In the genomic region with DNA sequence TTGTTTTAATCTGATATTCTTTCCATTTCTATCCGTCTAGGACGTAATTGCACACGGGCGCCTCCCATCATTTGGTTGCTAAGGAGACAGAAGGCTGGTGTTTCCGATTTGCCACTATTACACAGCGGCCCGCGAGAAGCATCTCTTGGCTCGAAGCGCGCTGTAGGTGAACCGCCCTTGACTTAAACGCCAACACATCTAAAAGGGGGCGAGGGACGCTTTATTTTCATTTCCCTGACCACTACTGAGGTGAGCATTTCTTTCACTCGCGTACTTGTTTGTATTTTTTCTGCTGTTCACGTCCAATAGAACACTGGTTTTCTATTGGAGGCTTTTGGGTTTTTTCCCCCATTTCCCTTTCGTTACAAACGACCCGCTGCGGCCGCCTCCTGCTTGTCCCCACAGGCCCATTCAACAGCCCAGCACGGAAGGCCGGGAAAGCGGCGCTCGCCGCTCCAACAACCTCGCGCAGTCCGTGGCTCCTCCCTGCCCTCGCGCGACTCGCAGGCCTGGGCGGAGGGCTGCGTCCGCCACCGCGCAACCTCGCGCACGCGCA, we compare ENCODE assay signal across 8 cellular contexts. TPM values are rescaled to one million over a fixed set of nuclear protein-coding genes. Genes with fewer than 3 reads are reported as not detected.
DNase-seq lines count a peak whose midpoint lies in the region; ATAC-seq, FAIRE-seq and TF ChIP-seq lines count a peak whose summit lies in the region.

No MANE protein-coding gene starts in this region.

- 0% methylated on average over 39 to 40 of the region's 45 CpGs for WGBS in thyroid gland, 2 donors

- H3K36me3 ChIP-seq in HUES6 (ENCODE audit: control insufficient read depth, insufficient read depth, low read length), result no peaks in the 10 kb centered on the region
- H3K36me3 ChIP-seq in neutrophil, result no peaks in the 10 kb centered on the region
- H3K36me3 ChIP-seq in thyroid gland, result no peaks in the 10 kb centered on the region

- H3K9ac ChIP-seq in HUES6 (ENCODE audit: low read length), result peak overlapping the region; percentile 77

- TF ChIP-seq POLR2A in thyroid gland (IDR thresholded peaks at IDR 0.05), result no peak

- no peak for FAIRE-seq in RCC 7860 (lab: Jason Lieb, UNC)

- H3K27ac ChIP-seq in HUES6 (ENCODE audit: low read depth, low read length), result no peak overlapping the region; the same call in 1 of the 2 replicates
- H3K27ac ChIP-seq in neutrophil, result peak overlapping the region; percentile 91
- peak overlapping the region; percentile 52 to 88 (median 79) for H3K27ac ChIP-seq in thyroid gland

- TF ChIP-seq CTCF in foreskin fibroblast (IDR thresholded peaks at IDR 0.05; ENCODE audit: low read depth, low read length) (no peak), neutrophil (IDR thresholded peaks at IDR 0.05) (no peak), thyroid gland (IDR thresholded peaks at IDR 0.05) (no peak)

- intact Hi-C loops in thyroid gland (cut with DNase I), result no loop called here

- H3K4me1 ChIP-seq in HUES6 (ENCODE audit: control insufficient read depth, insufficient read depth, low read length) (peaks cover 20% of the 10 kb centered on the region), neutrophil (ENCODE audit: control insufficient read depth in 1 of 2, insufficient read depth in 1 of 2, low read depth in 1 of 2, low read length in 1 of 2) (peaks cover 38 to 39% of the 10 kb centered on the region in 2 experiments), thyroid gland (peaks cover 22 to 23% of the 10 kb centered on the region in 2 donors)

- no peaks in the 10 kb centered on the region for H3K27me3 ChIP-seq in HUES6 (ENCODE audit: control insufficient read depth, insufficient read depth, low read length)
- no peaks in the 10 kb centered on the region for H3K27me3 ChIP-seq in neutrophil
- H3K27me3 ChIP-seq in thyroid gland, result no peaks in the 10 kb centered on the region

- DNase-seq in DMS53 (lab: John Stamatoyannopoulos, UW) (peak; percentile 93), RCC 7860 (ENCODE audit: low spot score) (peak; percentile 55), foreskin fibroblast (peak; percentile 60 to 84), thyroid gland (peak; percentile 44 to 47)
- DNase-seq in activated T-helper 9 cell treated with anti-CD3 and anti-CD28 coated beads, Interleukin-2, amount 50 U/mL, for 16 hours (ENCODE audit: low read depth), result peak; percentile 43

- H3K9me3 ChIP-seq in HUES6 (ENCODE audit: control insufficient read depth, insufficient read depth, low read depth, low read length), result no peaks in the 10 kb centered on the region
- no peaks in the 10 kb centered on the region for H3K9me3 ChIP-seq in neutrophil
- no peaks in the 10 kb centered on the region for H3K9me3 ChIP-seq in thyroid gland

- H3K4me3 ChIP-seq in HUES6 (ENCODE audit: low read depth, low read length) (peak overlapping the region; percentile 77), foreskin fibroblast (ENCODE audit: low read depth in 1 of 2, low read length in 2 of 2) (peak overlapping the region; percentile 54 to 78), neutrophil (ENCODE audit: low read depth in 1 of 2, low read length in 1 of 2) (peak overlapping the region; percentile 75 to 81), thyroid gland (replicated peaks in 1 of 3) (peak overlapping the region in 1 of 3 donors; percentile 42)

- peak; percentile 47 for ATAC-seq in GM21423 (IDR thresholded peaks at IDR 0.05; ENCODE audit: unreplicated experiment)

RNA-seq across cellular contexts. Expression of a gene that starts 0.5 kb away (rescaled TPM):
- 10 to 100 TPM; 70.6 to 99.9 (median 84.1) TPM for total RNA-seq in thyroid gland

RNA-seq across cellular contexts. Expression of a gene that starts 14.0 kb away (rescaled TPM):
- total RNA-seq in thyroid gland, result 1 to 10 TPM in 3 of 4 donors, under 1 TPM in 1; 0.94 to 1.8 (median 1.1) TPM

Comparison
In these comparisons a context has a peak if more than half of its experiments do, and no peak if none do; other contexts are left out.
1. DNase-seq: peak in every context shown above with its lines; median percentile 93 in DMS53; 72 in foreskin fibroblast; 55 in RCC 7860; 46 in thyroid gland; 43 in activated T-helper 9 cell treated with anti-CD3 and anti-CD28 coated beads, Interleukin-2, amount 50 U/mL, for 16 hours.